In the genomic region with DNA sequence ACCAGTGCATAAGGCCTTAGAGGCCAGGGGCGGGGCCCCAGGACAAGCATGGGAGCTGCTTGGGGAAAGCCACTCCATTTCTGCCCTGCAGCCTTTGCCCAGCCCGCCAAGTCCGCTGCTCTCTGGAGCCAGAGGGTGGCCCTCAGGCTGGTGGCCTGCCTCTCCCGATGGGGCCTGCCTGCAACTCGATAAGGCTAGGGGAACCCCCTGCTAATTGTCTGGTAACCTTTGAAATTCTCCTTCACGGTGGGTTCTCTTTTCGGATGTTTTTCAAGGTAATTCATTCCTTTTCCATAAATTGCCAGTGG, we compare ENCODE assay signal across 3 cellular contexts.
TF ChIP-seq lines count a peak whose summit lies in the region.

No MANE protein-coding gene starts in this region.

TF ChIP-seq in A549, 52 proteins besides CTCF, POLR2A, EP300 and RAD21:
- TF ChIP-seq TFCP2L1 (CRISPR knock-in tag; IDR thresholded peaks at IDR 0.05) (no peak), KDM5A (IDR thresholded peaks at IDR 0.05) (no peak), EHF (CRISPR knock-in tag; IDR thresholded peaks at IDR 0.05) (no peak), TP53 (CRISPR knock-in tag; IDR thresholded peaks at IDR 0.05) (no peak)

TF ChIP-seq in K562, 482 proteins besides CTCF, POLR2A, EP300 and RAD21:
- TF ChIP-seq TARDBP (IDR thresholded peaks at IDR 0.05) = no peak
- no peak for TF ChIP-seq ZNF583 (CRISPR knock-in tag; IDR thresholded peaks at IDR 0.05)
- TF ChIP-seq ATF7 (IDR thresholded peaks at IDR 0.05) = no peak
- TF ChIP-seq POLR2G (IDR thresholded peaks at IDR 0.05; ENCODE audit: low read depth, low read length) = 0 out of 2 replicates have a peak, but pooled peaks have one; percentile 29
- TF ChIP-seq, protein P1, sequence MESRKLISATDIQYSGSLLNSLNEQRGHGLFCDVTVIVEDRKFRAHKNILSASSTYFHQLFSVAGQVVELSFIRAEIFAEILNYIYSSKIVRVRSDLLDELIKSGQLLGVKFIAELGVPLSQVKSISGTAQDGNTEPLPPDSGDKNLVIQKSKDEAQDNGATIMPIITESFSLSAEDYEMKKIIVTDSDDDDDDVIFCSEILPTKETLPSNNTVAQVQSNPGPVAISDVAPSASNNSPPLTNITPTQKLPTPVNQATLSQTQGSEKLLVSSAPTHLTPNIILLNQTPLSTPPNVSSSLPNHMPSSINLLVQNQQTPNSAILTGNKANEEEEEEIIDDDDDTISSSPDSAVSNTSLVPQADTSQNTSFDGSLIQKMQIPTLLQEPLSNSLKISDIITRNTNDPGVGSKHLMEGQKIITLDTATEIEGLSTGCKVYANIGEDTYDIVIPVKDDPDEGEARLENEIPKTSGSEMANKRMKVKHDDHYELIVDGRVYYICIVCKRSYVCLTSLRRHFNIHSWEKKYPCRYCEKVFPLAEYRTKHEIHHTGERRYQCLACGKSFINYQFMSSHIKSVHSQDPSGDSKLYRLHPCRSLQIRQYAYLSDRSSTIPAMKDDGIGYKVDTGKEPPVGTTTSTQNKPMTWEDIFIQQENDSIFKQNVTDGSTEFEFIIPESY (CRISPR knock-in tag; IDR thresholded peaks at IDR 0.05) = 0 out of 2 replicates have a peak, but pooled peaks have one; percentile 39

TF ChIP-seq in HepG2, 621 proteins besides CTCF, POLR2A, EP300 and RAD21:
- TF ChIP-seq, protein P2, sequence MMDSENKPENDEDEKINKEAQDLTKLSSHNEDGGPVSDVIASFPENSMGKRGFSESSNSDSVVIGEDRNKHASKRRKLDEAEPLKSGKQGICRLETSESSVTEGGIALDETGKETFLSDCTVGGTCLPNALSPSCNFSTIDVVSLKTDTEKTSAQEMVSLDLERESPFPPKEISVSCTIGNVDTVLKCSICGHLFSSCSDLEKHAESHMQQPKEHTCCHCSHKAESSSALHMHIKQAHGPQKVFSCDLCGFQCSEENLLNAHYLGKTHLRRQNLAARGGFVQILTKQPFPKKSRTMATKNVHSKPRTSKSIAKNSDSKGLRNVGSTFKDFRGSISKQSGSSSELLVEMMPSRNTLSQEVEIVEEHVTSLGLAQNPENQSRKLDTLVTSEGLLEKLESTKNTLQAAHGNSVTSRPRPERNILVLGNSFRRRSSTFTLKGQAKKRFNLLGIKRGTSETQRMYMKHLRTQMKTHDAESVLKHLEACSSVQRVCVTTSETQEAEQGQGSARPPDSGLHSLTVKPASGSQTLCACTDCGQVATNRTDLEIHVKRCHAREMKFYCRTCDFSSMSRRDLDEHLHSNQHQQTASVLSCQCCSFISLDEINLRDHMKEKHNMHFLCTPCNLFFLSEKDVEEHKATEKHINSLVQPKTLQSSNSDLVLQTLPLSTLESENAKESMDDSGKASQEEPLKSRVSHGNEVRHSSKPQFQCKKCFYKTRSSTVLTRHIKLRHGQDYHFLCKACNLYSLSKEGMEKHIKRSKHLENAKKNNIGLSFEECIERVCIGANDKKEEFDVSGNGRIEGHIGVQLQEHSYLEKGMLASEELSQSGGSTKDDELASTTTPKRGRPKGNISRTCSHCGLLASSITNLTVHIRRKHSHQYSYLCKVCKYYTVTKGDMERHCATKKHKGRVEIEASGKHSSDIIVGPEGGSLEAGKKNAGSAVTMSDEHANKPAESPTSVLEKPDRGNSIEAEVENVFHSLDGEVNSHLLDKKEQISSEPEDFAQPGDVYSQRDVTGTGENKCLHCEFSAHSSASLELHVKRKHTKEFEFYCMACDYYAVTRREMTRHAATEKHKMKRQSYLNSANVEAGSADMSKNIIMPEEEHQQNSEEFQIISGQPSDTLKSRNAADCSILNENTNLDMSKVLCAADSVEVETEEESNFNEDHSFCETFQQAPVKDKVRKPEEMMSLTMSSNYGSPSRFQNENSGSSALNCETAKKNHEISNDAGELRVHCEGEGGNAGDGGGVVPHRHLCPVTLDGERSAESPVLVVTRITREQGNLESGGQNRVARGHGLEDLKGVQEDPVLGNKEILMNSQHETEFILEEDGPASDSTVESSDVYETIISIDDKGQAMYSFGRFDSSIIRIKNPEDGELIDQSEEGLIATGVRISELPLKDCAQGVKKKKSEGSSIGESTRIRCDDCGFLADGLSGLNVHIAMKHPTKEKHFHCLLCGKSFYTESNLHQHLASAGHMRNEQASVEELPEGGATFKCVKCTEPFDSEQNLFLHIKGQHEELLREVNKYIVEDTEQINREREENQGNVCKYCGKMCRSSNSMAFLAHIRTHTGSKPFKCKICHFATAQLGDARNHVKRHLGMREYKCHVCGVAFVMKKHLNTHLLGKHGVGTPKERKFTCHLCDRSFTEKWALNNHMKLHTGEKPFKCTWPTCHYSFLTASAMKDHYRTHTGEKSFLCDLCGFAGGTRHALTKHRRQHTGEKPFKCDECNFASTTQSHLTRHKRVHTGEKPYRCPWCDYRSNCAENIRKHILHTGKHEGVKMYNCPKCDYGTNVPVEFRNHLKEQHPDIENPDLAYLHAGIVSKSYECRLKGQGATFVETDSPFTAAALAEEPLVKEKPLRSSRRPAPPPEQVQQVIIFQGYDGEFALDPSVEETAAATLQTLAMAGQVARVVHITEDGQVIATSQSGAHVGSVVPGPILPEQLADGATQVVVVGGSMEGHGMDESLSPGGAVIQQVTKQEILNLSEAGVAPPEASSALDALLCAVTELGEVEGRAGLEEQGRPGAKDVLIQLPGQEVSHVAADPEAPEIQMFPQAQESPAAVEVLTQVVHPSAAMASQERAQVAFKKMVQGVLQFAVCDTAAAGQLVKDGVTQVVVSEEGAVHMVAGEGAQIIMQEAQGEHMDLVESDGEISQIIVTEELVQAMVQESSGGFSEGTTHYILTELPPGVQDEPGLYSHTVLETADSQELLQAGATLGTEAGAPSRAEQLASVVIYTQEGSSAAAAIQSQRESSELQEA (CRISPR knock-in tag; IDR thresholded peaks at IDR 0.05; ENCODE audit: not compliant biosample characterization) = no peak
